ENCODE assay signal across 17 cellular contexts in genomic region chr5:16721151-16722102, GRCh38.
DNase-seq lines count a peak whose midpoint lies in the region; ATAC-seq, FAIRE-seq and TF ChIP-seq lines count a peak whose summit lies in the region.
"Had no signal": no experiment of that assay in that cellular context is flagged by ENCODE, and none has a peak within 500 bp of the region (broad histone marks: within the 10 kb centered on the region; RNA-seq: fewer than 3 reads in every experiment).

No MANE protein-coding gene starts in this region.

- no peak for TF ChIP-seq RAD21 in A549 (conservative IDR thresholded peaks at IDR 0.05 in 1 of 2, IDR thresholded peaks at IDR 0.05 in 1 of 2)

- peak overlapping the region in 1 of 2 experiments; percentile 13; a peak in 1 of 6 replicates for H3K27ac ChIP-seq in A549
- peak overlapping the region; percentile 77 to 83 for H3K27ac ChIP-seq in mucosa of rectum (ENCODE audit: low read depth in 2 of 2, low read length in 2 of 2)
- H3K27ac ChIP-seq: left ventricle myocardium inferior, neutrophil had no signal

- no peak for FAIRE-seq in A549 (lab: Jason Lieb, UNC)
- FAIRE-seq: D721Med had no signal

- peaks cover 0 to 2% of the 10 kb centered on the region in 2 donors for H3K36me3 ChIP-seq in mucosa of rectum (ENCODE audit: control insufficient read depth in 2 of 2, insufficient read depth in 2 of 2, low read length in 2 of 2)
- H3K36me3 ChIP-seq: left ventricle myocardium inferior, neutrophil had no signal

- no peak for DNase-seq in A549 (ENCODE audit: low read depth in 1 of 2, low spot score in 1 of 2)
- peak; percentile 46 for DNase-seq in LHCN-M2 (ENCODE audit: low read depth)
- no peak for DNase-seq in activated T-helper 2 cell treated with anti-CD3 and anti-CD28 coated beads, Interferon-gamma antibody, Interleukin-2, Interleukin-4, amounts not matched to agents 10 μg/mL and 5 μg/mL and 100 μg/mL, durations not matched to agents 14 hours and 24 hours and 36 hours (ENCODE audit: low spot score)
- no peak for DNase-seq in activated CD4-positive, alpha-beta memory T cell treated with anti-CD3 and anti-CD28 coated beads for 36 hours
- DNase-seq: activated CD4-positive, alpha-beta T cell treated with anti-CD3 and anti-CD28 coated beads for 4 hours; activated naive CD8-positive, alpha-beta T cell treated with anti-CD3 and anti-CD28 coated beads, Interleukin-2, amount 10 ng/mL, durations not matched to agents 7 days and 5 days; activated T-cell treated with anti-CD3 and anti-CD28 coated beads, Interleukin-2, amount 50 U/mL, for 24 hours; cerebellar nuclear complex; left ventricle myocardium inferior; RPMI8226; T-helper 2 cell had no signal

- peaks cover 9 to 14% (median 11%) of the 10 kb centered on the region in 5 experiments for H3K9me3 Mint-ChIP-seq in brain
- no peaks in the 10 kb centered on the region for H3K9me3 Mint-ChIP-seq in activated T-helper 2 cell treated with anti-CD3 and anti-CD28 coated beads, Interferon-gamma antibody, Interleukin-2, Interleukin-4, amounts not matched to agents 10 μg/mL and 5 μg/mL and 100 μg/mL, durations not matched to agents 14 hours and 24 hours and 36 hours
- peaks cover 5% of the 10 kb centered on the region for H3K9me3 Mint-ChIP-seq in activated CD4-positive, alpha-beta memory T cell treated with anti-CD3 and anti-CD28 coated beads for 36 hours
- H3K9me3 Mint-ChIP-seq: activated naive CD8-positive, alpha-beta T cell treated with anti-CD3 and anti-CD28 coated beads, Interleukin-2, amount 10 ng/mL, durations not matched to agents 7 days and 5 days; activated T-cell treated with anti-CD3 and anti-CD28 coated beads, Interleukin-2, amount 50 U/mL, for 24 hours had no signal

- POLR2A ChIA-PET in A549 (lab: Yijun Ruan, JAX): no interaction called here
- POLR2A ChIA-PET in activated CD4-positive, alpha-beta memory T cell treated with anti-CD3 and anti-CD28 coated beads for 36 hours (lab: Charles Lee): no interaction called here

- no peaks in the 10 kb centered on the region for H3K27me3 ChIP-seq in mucosa of rectum (ENCODE audit: control insufficient read depth in 2 of 2, insufficient read depth in 2 of 2, low read length in 2 of 2)
- H3K27me3 ChIP-seq: neutrophil had no signal

- H3K9me3 ChIP-seq in A549: no peaks in the 10 kb centered on the region
- H3K9me3 ChIP-seq in mucosa of rectum (ENCODE audit: control insufficient read depth in 2 of 2, low read length in 2 of 2): no peaks in the 10 kb centered on the region
- H3K9me3 ChIP-seq: left ventricle myocardium inferior, neutrophil had no signal

- H3K27ac Mint-ChIP-seq in brain: peak overlapping the region; percentile 82 to 93 (median 89)
- H3K27ac Mint-ChIP-seq in activated T-helper 2 cell treated with anti-CD3 and anti-CD28 coated beads, Interferon-gamma antibody, Interleukin-2, Interleukin-4, amounts not matched to agents 10 μg/mL and 5 μg/mL and 100 μg/mL, durations not matched to agents 14 hours and 24 hours and 36 hours: no peak overlapping the region
- no peak overlapping the region for H3K27ac Mint-ChIP-seq in activated CD4-positive, alpha-beta memory T cell treated with anti-CD3 and anti-CD28 coated beads for 36 hours
- H3K27ac Mint-ChIP-seq: activated naive CD8-positive, alpha-beta T cell treated with anti-CD3 and anti-CD28 coated beads, Interleukin-2, amount 10 ng/mL, durations not matched to agents 7 days and 5 days; activated T-cell treated with anti-CD3 and anti-CD28 coated beads, Interleukin-2, amount 50 U/mL, for 24 hours had no signal

- 73% methylated on average over 11 of the region's 11 CpGs for WGBS in A549 (ENCODE audit: missing lambda C conversion rate)

- TF ChIP-seq EP300 in A549 (IDR thresholded peaks at IDR 0.05): no peak

- intact Hi-C loops in activated T-helper 2 cell treated with anti-CD3 and anti-CD28 coated beads, Interferon-gamma antibody, Interleukin-2, Interleukin-4, amounts not matched to agents 10 μg/mL and 5 μg/mL and 100 μg/mL, durations not matched to agents 14 hours and 24 hours and 36 hours (cut with micrococcal nuclease): no loop called here
- intact Hi-C loops in activated CD4-positive, alpha-beta memory T cell treated with anti-CD3 and anti-CD28 coated beads for 36 hours (cut with micrococcal nuclease): no loop called here

- H3K36me3 Mint-ChIP-seq in brain: peaks cover 33% of the 10 kb centered on the region
- H3K36me3 Mint-ChIP-seq in activated T-helper 2 cell treated with anti-CD3 and anti-CD28 coated beads, Interferon-gamma antibody, Interleukin-2, Interleukin-4, amounts not matched to agents 10 μg/mL and 5 μg/mL and 100 μg/mL, durations not matched to agents 14 hours and 24 hours and 36 hours (ENCODE audit: low read depth): no peaks in the 10 kb centered on the region
- H3K36me3 Mint-ChIP-seq in activated CD4-positive, alpha-beta memory T cell treated with anti-CD3 and anti-CD28 coated beads for 36 hours: no peaks in the 10 kb centered on the region
- H3K36me3 Mint-ChIP-seq: activated naive CD8-positive, alpha-beta T cell treated with anti-CD3 and anti-CD28 coated beads, Interleukin-2, amount 10 ng/mL, durations not matched to agents 7 days and 5 days had no signal

- H3K4me3 ChIP-seq in A549: no peak overlapping the region
- peak overlapping the region in 1 of 2 donors; percentile 9 for H3K4me3 ChIP-seq in mucosa of rectum (ENCODE audit: low read length in 2 of 2)
- H3K4me3 ChIP-seq: left ventricle myocardium inferior had no signal

- peak overlapping the region in 1 of 2 donors; percentile 26 for H3K9ac ChIP-seq in mucosa of rectum (ENCODE audit: low read depth in 1 of 2, low read length in 2 of 2)

- TF ChIP-seq POLR2A in A549 (IDR thresholded peaks at IDR 0.05; ENCODE audit: low read length): no peak

- H3K4me1 ChIP-seq in A549 (peaks cover 9% of the 10 kb centered on the region), mucosa of rectum (ENCODE audit: control insufficient read depth in 2 of 2, insufficient read depth in 2 of 2, low read length in 2 of 2) (peaks cover 8 to 17% of the 10 kb centered on the region in 2 donors)
- H3K4me1 ChIP-seq: left ventricle myocardium inferior had no signal

- 0 out of 3 replicates have a peak overlapping the region, but pooled peaks have one; percentile 4 for H3K4me2 ChIP-seq in A549

- no peaks in the 10 kb centered on the region for H3K27me3 Mint-ChIP-seq in brain
- H3K27me3 Mint-ChIP-seq in activated T-helper 2 cell treated with anti-CD3 and anti-CD28 coated beads, Interferon-gamma antibody, Interleukin-2, Interleukin-4, amounts not matched to agents 10 μg/mL and 5 μg/mL and 100 μg/mL, durations not matched to agents 14 hours and 24 hours and 36 hours (ENCODE audit: low read depth): peaks cover 6% of the 10 kb centered on the region
- H3K27me3 Mint-ChIP-seq in activated CD4-positive, alpha-beta memory T cell treated with anti-CD3 and anti-CD28 coated beads for 36 hours: no peaks in the 10 kb centered on the region
- H3K27me3 Mint-ChIP-seq: activated T-cell treated with anti-CD3 and anti-CD28 coated beads, Interleukin-2, amount 50 U/mL, for 24 hours had no signal

- ATAC-seq in A549 (peak; percentile 36 to 50; a peak in 4 of 6 replicates), esophagus mucosa (no peak), HG02571 (IDR thresholded peaks at IDR 0.05; ENCODE audit: unreplicated experiment) (no peak)

- H3K4me3 Mint-ChIP-seq in brain: peak overlapping the region; percentile 33 to 70 (median 59)
- H3K4me3 Mint-ChIP-seq in activated T-helper 2 cell treated with anti-CD3 and anti-CD28 coated beads, Interferon-gamma antibody, Interleukin-2, Interleukin-4, amounts not matched to agents 10 μg/mL and 5 μg/mL and 100 μg/mL, durations not matched to agents 14 hours and 24 hours and 36 hours (ENCODE audit: low read depth): no peak overlapping the region
- H3K4me3 Mint-ChIP-seq in activated CD4-positive, alpha-beta memory T cell treated with anti-CD3 and anti-CD28 coated beads for 36 hours: no peak overlapping the region
- H3K4me3 Mint-ChIP-seq: activated naive CD8-positive, alpha-beta T cell treated with anti-CD3 and anti-CD28 coated beads, Interleukin-2, amount 10 ng/mL, durations not matched to agents 7 days and 5 days; activated T-cell treated with anti-CD3 and anti-CD28 coated beads, Interleukin-2, amount 50 U/mL, for 24 hours had no signal

- H3K4me1 Mint-ChIP-seq in brain: peaks cover 81% of the 10 kb centered on the region
- peaks cover 4% of the 10 kb centered on the region for H3K4me1 Mint-ChIP-seq in activated T-helper 2 cell treated with anti-CD3 and anti-CD28 coated beads, Interferon-gamma antibody, Interleukin-2, Interleukin-4, amounts not matched to agents 10 μg/mL and 5 μg/mL and 100 μg/mL, durations not matched to agents 14 hours and 24 hours and 36 hours (ENCODE audit: low read depth)
- H3K4me1 Mint-ChIP-seq in activated CD4-positive, alpha-beta memory T cell treated with anti-CD3 and anti-CD28 coated beads for 36 hours (ENCODE audit: low read depth): peaks cover 5% of the 10 kb centered on the region

- TF ChIP-seq CTCF in A549 (IDR thresholded peaks at IDR 0.05) (no peak), brain (conservative IDR thresholded peaks at IDR 0.05) (no peak)

- CTCF ChIA-PET in A549 (lab: Yijun Ruan, JAX): no interaction called here
- CTCF ChIA-PET in activated CD4-positive, alpha-beta memory T cell treated with anti-CD3 and anti-CD28 coated beads for 36 hours (lab: Charles Lee): no interaction called here

TF ChIP-seq in A549, 52 proteins besides CTCF, POLR2A, EP300 and RAD21 (continues in another document):
- no peak for TF ChIP-seq ZNF302 (CRISPR knock-in tag; IDR thresholded peaks at IDR 0.05)
- no peak for TF ChIP-seq FOSL2 (IDR thresholded peaks at IDR 0.05)
- TF ChIP-seq FOSL2 (CRISPR knock-in tag; IDR thresholded peaks at IDR 0.05): no peak
- no peak for TF ChIP-seq RARB (CRISPR knock-in tag; IDR thresholded peaks at IDR 0.05)
- no peak for TF ChIP-seq HOXA7 (CRISPR knock-in tag; IDR thresholded peaks at IDR 0.05)
- TF ChIP-seq PHF8 (IDR thresholded peaks at IDR 0.05; ENCODE audit: borderline replicate concordance, low read depth): no peak
- TF ChIP-seq CHD2 (IDR thresholded peaks at IDR 0.05; ENCODE audit: low read length, partially characterized antibody): no peak
- no peak for TF ChIP-seq ESRRA (IDR thresholded peaks at IDR 0.05; ENCODE audit: borderline replicate concordance, low read length)
- TF ChIP-seq BHLHE40 (IDR thresholded peaks at IDR 0.05; ENCODE audit: low read depth, low read length): no peak
- TF ChIP-seq HOXB5 (CRISPR knock-in tag; IDR thresholded peaks at IDR 0.05): no peak
- no peak for TF ChIP-seq TP53 (CRISPR knock-in tag; IDR thresholded peaks at IDR 0.05)

Comparison
In these comparisons a context has a peak if more than half of its experiments do, and no peak if none do; other contexts are left out.
1. ATAC-seq: peak in A549 (2 of 2); none in esophagus mucosa (single experiment) and HG02571 (single experiment).
2. H3K27ac Mint-ChIP-seq: peak in brain (5 of 5); none in activated T-helper 2 cell treated with anti-CD3 and anti-CD28 coated beads, Interferon-gamma antibody, Interleukin-2, Interleukin-4, amounts not matched to agents 10 μg/mL and 5 μg/mL and 100 μg/mL, durations not matched to agents 14 hours and 24 hours and 36 hours (single experiment) and activated CD4-positive, alpha-beta memory T cell treated with anti-CD3 and anti-CD28 coated beads for 36 hours (single experiment).
3. H3K4me3 Mint-ChIP-seq: peak in brain (5 of 5); none in activated T-helper 2 cell treated with anti-CD3 and anti-CD28 coated beads, Interferon-gamma antibody, Interleukin-2, Interleukin-4, amounts not matched to agents 10 μg/mL and 5 μg/mL and 100 μg/mL, durations not matched to agents 14 hours and 24 hours and 36 hours (single experiment) and activated CD4-positive, alpha-beta memory T cell treated with anti-CD3 and anti-CD28 coated beads for 36 hours (single experiment).